Comparison of ENCODE assay signal across 23 cellular contexts in genomic region chr2:235508371-235509160, GRCh38. TPM values are rescaled to one million over a fixed set of nuclear protein-coding genes. Genes with fewer than 3 reads are reported as not detected.
DNase-seq lines count a peak whose midpoint lies in the region; ATAC-seq and TF ChIP-seq lines count a peak whose summit lies in the region.
"Had no signal": no experiment of that assay in that cellular context is flagged by ENCODE, and none has a peak within 500 bp of the region (broad histone marks: within the 10 kb centered on the region; RNA-seq: fewer than 3 reads in every experiment).

No MANE protein-coding gene starts in this region.

- H3K36me3 ChIP-seq in right atrium auricular region = no peaks in the 10 kb centered on the region
- no peaks in the 10 kb centered on the region for H3K36me3 ChIP-seq in mucosa of descending colon (ENCODE audit: low read depth)

- intact Hi-C loops in left cardiac atrium (cut with DNase I) = no loop called here
- intact Hi-C loops in mucosa of descending colon (cut with DNase I, micrococcal nuclease) = no loop called here

- no peak overlapping the region for H3K27ac ChIP-seq in right atrium auricular region
- peak overlapping the region; percentile 88; the same call in 1 of the 2 replicates for H3K27ac ChIP-seq in VCaP
- H3K27ac ChIP-seq: BLaER1 had no signal

- ATAC-seq in left cardiac atrium (no peak), mucosa of descending colon (peak; percentile 36)
- ATAC-seq in activated CD8-positive, alpha-beta memory T cell treated with anti-CD3 and anti-CD28 coated beads, Interleukin-2, amount 10 ng/mL, durations not matched to agents 7 days and 5 days = no peak
- ATAC-seq: Panc1 had no signal

- H3K27me3 Mint-ChIP-seq in activated CD8-positive, alpha-beta memory T cell treated with anti-CD3 and anti-CD28 coated beads, Interleukin-2, amount 10 ng/mL, durations not matched to agents 7 days and 5 days = peaks cover 13% of the 10 kb centered on the region

- H3K9me3 Mint-ChIP-seq in activated CD8-positive, alpha-beta memory T cell treated with anti-CD3 and anti-CD28 coated beads, Interleukin-2, amount 10 ng/mL, durations not matched to agents 7 days and 5 days (ENCODE audit: low read depth) = no peaks in the 10 kb centered on the region

- H3K27ac Mint-ChIP-seq in activated CD8-positive, alpha-beta memory T cell treated with anti-CD3 and anti-CD28 coated beads, Interleukin-2, amount 10 ng/mL, durations not matched to agents 7 days and 5 days = no peak overlapping the region
- H3K27ac Mint-ChIP-seq: CD4-positive, alpha-beta memory T cell; IgD-negative memory B cell had no signal

- H3K4me3 ChIP-seq in right atrium auricular region (no peak overlapping the region), mucosa of descending colon (no peak overlapping the region)
- H3K4me3 ChIP-seq: BLaER1 had no signal

- H3K4me1 Mint-ChIP-seq in activated CD8-positive, alpha-beta memory T cell treated with anti-CD3 and anti-CD28 coated beads, Interleukin-2, amount 10 ng/mL, durations not matched to agents 7 days and 5 days = no peaks in the 10 kb centered on the region
- H3K4me1 Mint-ChIP-seq: CD4-positive, alpha-beta memory T cell; IgD-negative memory B cell had no signal

- DNase-seq in left cardiac atrium (peak; percentile 4), right atrium auricular region (ENCODE audit: low spot score) (no peak), mucosa of descending colon (peak; percentile 80 to 82 (median 81)), OCI-M2 (lab: John Stamatoyannopoulos, UW; ENCODE audit: unreplicated experiment) (no peak)
- no peak for DNase-seq in activated CD4-positive, alpha-beta T cell treated with anti-CD3 and anti-CD28 coated beads, Interleukin-2, amount 50 U/mL, for 1 hour
- no peak for DNase-seq in activated CD8-positive, alpha-beta memory T cell treated with anti-CD3 and anti-CD28 coated beads, Interleukin-2, amount 10 ng/mL, durations not matched to agents 7 days and 5 days
- DNase-seq: Caco-2; CD4-positive, alpha-beta memory T cell; DMS53; GDM1; Karpas-422; MV-4-11; NCI-H1105 treated with DMSO at 0.1 percent for 48 hours; NCI-H2029 treated with DMSO at 0.1 percent for 48 hours; NCI-H226; NCI-H524 treated with DMSO at 0.1 percent for 48 hours; NK-92 treated with Interleukin-12 subunit alpha and Interleukin-12 subunit beta, amount 100 ng/mL, for 24 hours; SIG-M5; SK-N-SH had no signal

- H3K4me1 ChIP-seq in right atrium auricular region = peaks cover 0 to 27% of the 10 kb centered on the region in 2 donors
- H3K4me1 ChIP-seq in mucosa of descending colon (ENCODE audit: low read depth) = peaks cover 55% of the 10 kb centered on the region

- no peaks in the 10 kb centered on the region for H3K9me3 ChIP-seq in right atrium auricular region
- H3K9me3 ChIP-seq in mucosa of descending colon = no peaks in the 10 kb centered on the region
- H3K9me3 ChIP-seq: Caco-2, SK-N-SH had no signal

- H3K4me3 Mint-ChIP-seq in activated CD8-positive, alpha-beta memory T cell treated with anti-CD3 and anti-CD28 coated beads, Interleukin-2, amount 10 ng/mL, durations not matched to agents 7 days and 5 days = no peak overlapping the region
- H3K4me3 Mint-ChIP-seq: CD4-positive, alpha-beta memory T cell; IgD-negative memory B cell had no signal

- no peaks in the 10 kb centered on the region for H3K27me3 ChIP-seq in right atrium auricular region
- H3K27me3 ChIP-seq: BLaER1 had no signal

- CTCF ChIA-PET in activated CD8-positive, alpha-beta memory T cell treated with anti-CD3 and anti-CD28 coated beads, Interleukin-2, amount 10 ng/mL, durations not matched to agents 7 days and 5 days (lab: Charles Lee) = no interaction called here

- TF ChIP-seq CTCF in right atrium auricular region (IDR thresholded peaks at IDR 0.05) (no peak), VCaP (conservative IDR thresholded peaks at IDR 0.05) (no peak), mucosa of descending colon (IDR thresholded peaks at IDR 0.05) (no peak)

- H3K36me3 Mint-ChIP-seq in activated CD8-positive, alpha-beta memory T cell treated with anti-CD3 and anti-CD28 coated beads, Interleukin-2, amount 10 ng/mL, durations not matched to agents 7 days and 5 days = no peaks in the 10 kb centered on the region
- H3K36me3 Mint-ChIP-seq: CD4-positive, alpha-beta memory T cell; IgD-negative memory B cell had no signal

RNA-seq across cellular contexts. Expression of gene AGAP1, which starts 14.7 kb away (rescaled TPM):
- total RNA-seq in left cardiac atrium (10 to 100 TPM; 22.5 to 23.9 TPM), right atrium auricular region (10 to 100 TPM; 11.6 to 17.2 TPM), mucosa of descending colon (100 to 1,000 TPM in 1 of 3 donors, 10 to 100 TPM in 2; 68.1 to 112 (median 88.9) TPM)
- total RNA-seq in activated CD8-positive, alpha-beta memory T cell treated with anti-CD3 and anti-CD28 coated beads, Interleukin-2, amount 10 ng/mL, durations not matched to agents 7 days and 5 days = 1 to 10 TPM in 1 of 2 experiments, under 1 TPM in 1; 0.75 to 1.8 TPM

Comparison
In these comparisons a context has a peak if more than half of its experiments do, and no peak if none do; other contexts are left out.
1. DNase-seq: peak in left cardiac atrium (single experiment) and mucosa of descending colon (3 of 3); none in right atrium auricular region (single experiment), activated CD4-positive, alpha-beta T cell treated with anti-CD3 and anti-CD28 coated beads, Interleukin-2, amount 50 U/mL, for 1 hour (single experiment), activated CD8-positive, alpha-beta memory T cell treated with anti-CD3 and anti-CD28 coated beads, Interleukin-2, amount 10 ng/mL, durations not matched to agents 7 days and 5 days (single experiment) and OCI-M2 (single experiment).
2. RNA of gene AGAP1, which starts 14.7 kb away (total RNA-seq): 68.1 to 112 TPM in mucosa of descending colon, 22.5 to 23.9 TPM in left cardiac atrium and 11.6 to 17.2 TPM in right atrium auricular region; 0.75 to 1.8 TPM in activated CD8-positive, alpha-beta memory T cell treated with anti-CD3 and anti-CD28 coated beads, Interleukin-2, amount 10 ng/mL, durations not matched to agents 7 days and 5 days; every median in the first group is over 4 times any median in the second.